In the genomic region with DNA sequence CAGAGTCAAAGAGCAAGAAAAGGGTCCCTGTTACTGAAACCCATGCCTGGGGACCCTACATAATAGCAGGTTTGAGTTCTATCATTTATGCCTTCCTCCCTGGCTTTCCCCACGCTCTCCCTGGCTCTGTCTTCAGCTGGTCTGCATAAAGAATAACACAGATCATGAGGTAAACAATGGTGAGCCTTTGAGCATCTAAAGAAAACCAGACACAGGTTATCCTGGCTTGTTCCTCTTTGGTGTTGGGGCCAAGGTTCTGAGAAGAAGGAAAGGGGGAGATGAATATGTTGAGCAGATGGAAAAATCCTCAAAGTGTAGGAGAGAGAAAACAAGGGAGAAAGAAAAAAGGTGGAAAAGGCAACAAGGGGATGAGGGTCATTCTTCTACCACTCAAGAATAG, we compare ENCODE assay signal across 15 cellular contexts.
DNase-seq lines count a peak whose midpoint lies in the region; ATAC-seq and TF ChIP-seq lines count a peak whose summit lies in the region.
"Had no signal": no experiment of that assay in that cellular context is flagged by ENCODE, and none has a peak within 500 bp of the region (broad histone marks: within the 10 kb centered on the region; RNA-seq: fewer than 3 reads in every experiment).

No MANE protein-coding gene starts in this region.

- H3K4me1 Mint-ChIP-seq in GM23338 (peaks cover 50% of the 10 kb centered on the region), neural crest cell (peaks cover 24% of the 10 kb centered on the region)

- peak; percentile 32 for ATAC-seq in GM23338
- ATAC-seq in GM19452 (IDR thresholded peaks at IDR 0.05; ENCODE audit: unreplicated experiment): no peak
- ATAC-seq: Right ventricle myocardium inferior had no signal

- DNase-seq in GM23338 (ENCODE audit: low spot score): no peak
- DNase-seq in neural crest cell (ENCODE audit: low read depth, low spot score): no peak
- no peak for DNase-seq in HuH-7 (ENCODE audit: low spot score)
- DNase-seq in left ventricle myocardium inferior: no peak
- no peak for DNase-seq in cortex of kidney (lab: John Stamatoyannopoulos, UW)
- DNase-seq: AML-193, NCI-H1105, NCI-H2081 treated with DMSO at 0.1 percent for 48 hours had no signal

- H3K27me3 ChIP-seq in GM23338 (ENCODE audit: insufficient read depth) (no peaks in the 10 kb centered on the region), stomach smooth muscle (ENCODE audit: control insufficient read depth in 1 of 2, insufficient read depth in 2 of 2, low read length in 2 of 2) (no peaks in the 10 kb centered on the region), left ventricle myocardium inferior (ENCODE audit: low read depth) (no peaks in the 10 kb centered on the region)

- peak overlapping the region; percentile 56 for H3K27ac Mint-ChIP-seq in GM23338
- H3K27ac Mint-ChIP-seq in neural crest cell (ENCODE audit: unreplicated experiment): peak overlapping the region; percentile 73

- H3K4me2 ChIP-seq in GM23338: peak overlapping the region; percentile 59

- peaks cover 32% of the 10 kb centered on the region for H3K4me1 ChIP-seq in GM23338 (ENCODE audit: insufficient read depth)
- peaks cover 11% of the 10 kb centered on the region for H3K4me1 ChIP-seq in stomach smooth muscle (ENCODE audit: control insufficient read depth, insufficient read depth, low read length)
- H3K4me1 ChIP-seq in left ventricle myocardium inferior: peaks cover 69% of the 10 kb centered on the region

- H4K20me1 ChIP-seq in GM23338 (replicated peaks; ENCODE audit: insufficient read depth): no peaks in the 10 kb centered on the region; the same call in 1 of the 2 replicates

- H3K79me2 ChIP-seq in GM23338 (replicated peaks; ENCODE audit: insufficient read depth): peaks cover 85% of the 10 kb centered on the region

- peaks cover 6% of the 10 kb centered on the region; the same call in 2 of the 3 replicates for H3K36me3 Mint-ChIP-seq in GM23338 (ENCODE audit: low read depth)
- peaks cover 20% of the 10 kb centered on the region for H3K36me3 Mint-ChIP-seq in neural crest cell (ENCODE audit: low read depth)

- intact Hi-C loops in left ventricle myocardium inferior (cut with micrococcal nuclease): loop anchor here (5.0 kb wide), 1 partner anchor 34 kb away; no protein-coding TSS in a partner anchor

- H3K4me3 ChIP-seq in GM23338 (0 out of 2 replicates have a peak overlapping the region, but pooled peaks have one; percentile 19), stomach smooth muscle (ENCODE audit: low read length in 2 of 2) (peak overlapping the region in 1 of 2 donors; percentile 1), left ventricle myocardium inferior (no peak overlapping the region)
- H3K4me3 ChIP-seq: HAP-1 had no signal

- H3K9me3 Mint-ChIP-seq in GM23338: no peaks in the 10 kb centered on the region
- no peaks in the 10 kb centered on the region for H3K9me3 Mint-ChIP-seq in neural crest cell

- H3K9ac ChIP-seq in stomach smooth muscle (ENCODE audit: low read length in 2 of 2): peak overlapping the region in 1 of 2 donors; percentile 11

- H3K9me2 ChIP-seq in GM23338 (ENCODE audit: insufficient read depth): no peaks in the 10 kb centered on the region

- H3K27me3 Mint-ChIP-seq in GM23338 (ENCODE audit: insufficient read depth, low read depth, poor library complexity) (no peaks in the 10 kb centered on the region), neural crest cell (ENCODE audit: low read depth) (no peaks in the 10 kb centered on the region)

- H3K4me3 Mint-ChIP-seq in GM23338 (peak overlapping the region; percentile 9), neural crest cell (no peak overlapping the region)

- no peak for TF ChIP-seq CTCF in GM23338 (conservative IDR thresholded peaks at IDR 0.05; ENCODE audit: low read depth in 2 of 2)
- TF ChIP-seq CTCF in neural crest cell (conservative IDR thresholded peaks at IDR 0.05): no peak
- no peak for TF ChIP-seq CTCF in left ventricle myocardium inferior (IDR thresholded peaks at IDR 0.05; ENCODE audit: borderline replicate concordance)

- no peaks in the 10 kb centered on the region for H3K9me3 ChIP-seq in stomach smooth muscle (ENCODE audit: control insufficient read depth in 2 of 2, low read length in 2 of 2)
- peaks cover 13% of the 10 kb centered on the region for H3K9me3 ChIP-seq in left ventricle myocardium inferior (replicated peaks)
- H3K9me3 ChIP-seq: HAP-1 had no signal

- H3F3A ChIP-seq in GM23338 (replicated peaks; ENCODE audit: low read depth): no peaks in the 10 kb centered on the region

- H2AFZ ChIP-seq in GM23338: no peak overlapping the region

- no peaks in the 10 kb centered on the region for H3K36me3 ChIP-seq in GM23338 (ENCODE audit: insufficient read depth)
- H3K36me3 ChIP-seq in stomach smooth muscle (ENCODE audit: control insufficient read depth in 2 of 2, insufficient read depth in 2 of 2, low read length in 2 of 2): no peaks in the 10 kb centered on the region
- no peaks in the 10 kb centered on the region for H3K36me3 ChIP-seq in left ventricle myocardium inferior
- H3K36me3 ChIP-seq: HAP-1 had no signal

- H3K27ac ChIP-seq in GM23338 (ENCODE audit: low read depth) (peak overlapping the region; percentile 69), cingulate gyrus (ENCODE audit: low read depth, low read length) (peak overlapping the region; percentile 82), stomach smooth muscle (ENCODE audit: low read length) (peak overlapping the region; percentile 56), left ventricle myocardium inferior (replicated peaks) (no peak overlapping the region)
- H3K27ac ChIP-seq: 22Rv1, C4-2B had no signal

TF ChIP-seq in GM23338, 12 proteins besides CTCF, POLR2A, EP300 and RAD21:
- no peak for TF ChIP-seq CREB1 (CRISPR knock-in tag; IDR thresholded peaks at IDR 0.05; ENCODE audit: low read depth)
- no peak for TF ChIP-seq ZNF114 (CRISPR knock-in tag; IDR thresholded peaks at IDR 0.05)
- no peak for TF ChIP-seq JUNB (IDR thresholded peaks at IDR 0.05; ENCODE audit: unreplicated experiment)
- no peak for TF ChIP-seq EZH2phosphoT487 (IDR thresholded peaks at IDR 0.05; ENCODE audit: unreplicated experiment)
- TF ChIP-seq, protein P1, sequence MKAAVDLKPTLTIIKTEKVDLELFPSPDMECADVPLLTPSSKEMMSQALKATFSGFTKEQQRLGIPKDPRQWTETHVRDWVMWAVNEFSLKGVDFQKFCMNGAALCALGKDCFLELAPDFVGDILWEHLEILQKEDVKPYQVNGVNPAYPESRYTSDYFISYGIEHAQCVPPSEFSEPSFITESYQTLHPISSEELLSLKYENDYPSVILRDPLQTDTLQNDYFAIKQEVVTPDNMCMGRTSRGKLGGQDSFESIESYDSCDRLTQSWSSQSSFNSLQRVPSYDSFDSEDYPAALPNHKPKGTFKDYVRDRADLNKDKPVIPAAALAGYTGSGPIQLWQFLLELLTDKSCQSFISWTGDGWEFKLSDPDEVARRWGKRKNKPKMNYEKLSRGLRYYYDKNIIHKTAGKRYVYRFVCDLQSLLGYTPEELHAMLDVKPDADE (IDR thresholded peaks at IDR 0.05): no peak
- TF ChIP-seq EZH2 (IDR thresholded peaks at IDR 0.05; ENCODE audit: low read depth, unreplicated experiment): no peak
- TF ChIP-seq, protein P2, sequence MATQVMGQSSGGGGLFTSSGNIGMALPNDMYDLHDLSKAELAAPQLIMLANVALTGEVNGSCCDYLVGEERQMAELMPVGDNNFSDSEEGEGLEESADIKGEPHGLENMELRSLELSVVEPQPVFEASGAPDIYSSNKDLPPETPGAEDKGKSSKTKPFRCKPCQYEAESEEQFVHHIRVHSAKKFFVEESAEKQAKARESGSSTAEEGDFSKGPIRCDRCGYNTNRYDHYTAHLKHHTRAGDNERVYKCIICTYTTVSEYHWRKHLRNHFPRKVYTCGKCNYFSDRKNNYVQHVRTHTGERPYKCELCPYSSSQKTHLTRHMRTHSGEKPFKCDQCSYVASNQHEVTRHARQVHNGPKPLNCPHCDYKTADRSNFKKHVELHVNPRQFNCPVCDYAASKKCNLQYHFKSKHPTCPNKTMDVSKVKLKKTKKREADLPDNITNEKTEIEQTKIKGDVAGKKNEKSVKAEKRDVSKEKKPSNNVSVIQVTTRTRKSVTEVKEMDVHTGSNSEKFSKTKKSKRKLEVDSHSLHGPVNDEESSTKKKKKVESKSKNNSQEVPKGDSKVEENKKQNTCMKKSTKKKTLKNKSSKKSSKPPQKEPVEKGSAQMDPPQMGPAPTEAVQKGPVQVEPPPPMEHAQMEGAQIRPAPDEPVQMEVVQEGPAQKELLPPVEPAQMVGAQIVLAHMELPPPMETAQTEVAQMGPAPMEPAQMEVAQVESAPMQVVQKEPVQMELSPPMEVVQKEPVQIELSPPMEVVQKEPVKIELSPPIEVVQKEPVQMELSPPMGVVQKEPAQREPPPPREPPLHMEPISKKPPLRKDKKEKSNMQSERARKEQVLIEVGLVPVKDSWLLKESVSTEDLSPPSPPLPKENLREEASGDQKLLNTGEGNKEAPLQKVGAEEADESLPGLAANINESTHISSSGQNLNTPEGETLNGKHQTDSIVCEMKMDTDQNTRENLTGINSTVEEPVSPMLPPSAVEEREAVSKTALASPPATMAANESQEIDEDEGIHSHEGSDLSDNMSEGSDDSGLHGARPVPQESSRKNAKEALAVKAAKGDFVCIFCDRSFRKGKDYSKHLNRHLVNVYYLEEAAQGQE (IDR thresholded peaks at IDR 0.05; ENCODE audit: unreplicated experiment): no peak
- no peak for TF ChIP-seq STAT1 (IDR thresholded peaks at IDR 0.05; ENCODE audit: unreplicated experiment)
- no peak for TF ChIP-seq NANOG (IDR thresholded peaks at IDR 0.05; ENCODE audit: borderline replicate concordance)
- no peak for TF ChIP-seq ZNF331 (CRISPR knock-in tag; IDR thresholded peaks at IDR 0.05; ENCODE audit: low read depth)
- no peak for TF ChIP-seq POLR2AphosphoS5 (IDR thresholded peaks at IDR 0.05; ENCODE audit: low read depth)
